8 cellular contexts compared by ENCODE assay signal in the genomic region with DNA sequence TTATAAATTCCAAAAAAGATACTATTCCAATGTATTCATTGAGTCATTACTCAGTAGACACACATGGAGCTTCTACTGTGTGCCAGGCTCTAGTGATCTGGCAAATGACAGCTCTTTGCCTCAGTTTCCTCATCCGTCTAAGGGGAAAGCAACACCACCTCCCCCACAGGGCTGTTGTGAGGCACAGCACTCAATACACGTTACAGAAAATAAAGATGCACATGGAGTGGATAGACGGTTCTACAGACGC. TPM values are rescaled to one million over a fixed set of nuclear protein-coding genes. Genes with fewer than 3 reads are reported as not detected.
A peak's percentile ranks its signal among the peaks of the same experiment; 100 is the strongest.
DNase-seq lines count a peak whose midpoint lies in the region; ATAC-seq, FAIRE-seq and TF ChIP-seq lines count a peak whose summit lies in the region.

No MANE protein-coding gene starts in this region.

- TF ChIP-seq CTCF in AG10803 (conservative IDR thresholded peaks at IDR 0.05; ENCODE audit: low read length) (no peak), H1 (IDR thresholded peaks at IDR 0.05; ENCODE audit: control extremely low read depth in 1 of 3, insufficient read depth in 1 of 3, low read depth in 1 of 3, low read length in 3 of 3) (no peak), pancreas (IDR thresholded peaks at IDR 0.05) (no peak)

- no peak overlapping the region for H3K56ac ChIP-seq in H1 (replicated peaks; ENCODE audit: insufficient read length, low read depth, low read length)

- peak overlapping the region; percentile 100 for H2BK12ac ChIP-seq in H1 (ENCODE audit: low read depth, low read length)
- no peak overlapping the region for H2BK12ac ChIP-seq in neuronal stem cell (ENCODE audit: low read length)

- H4K20me1 ChIP-seq in H1 (replicated peaks in 1 of 2; ENCODE audit: control insufficient read depth in 1 of 2, insufficient read depth in 2 of 2, low read length in 2 of 2), result no peaks in the 10 kb centered on the region

- 90% methylated on average over 4 of the region's 4 CpGs; no CpG with 5 or more reads in 1 of the 2 experiments for WGBS in H1 (ENCODE audit: extremely low coverage in 1 of 2, insufficient coverage in 1 of 2, insufficient read length in 1 of 2, insufficient replicate concordance in 2 of 2, low coverage in 1 of 2, low lambda C conversion rate in 2 of 2, missing lambda C conversion rate in 1 of 2), 2 experiments
- 75 to 84% methylated on average over 4 of the region's 4 CpGs for WGBS in pancreas, 2 donors
- no CpG with 5 or more reads among the region's 4 CpGs for WGBS in neuronal stem cell (ENCODE audit: extremely low coverage in 2 of 2, insufficient read length in 2 of 2, insufficient replicate concordance in 1 of 2), 2 donors

- peak overlapping the region; percentile 33; the same call in 1 of the 2 replicates for H3K18ac ChIP-seq in H1 (ENCODE audit: extremely low read depth, low read length)
- no peak overlapping the region for H3K18ac ChIP-seq in neuronal stem cell (ENCODE audit: low read length)

- ATAC-seq in pancreas (no peak), HG02852 (IDR thresholded peaks at IDR 0.05; ENCODE audit: unreplicated experiment) (no peak)

- no peak for TF ChIP-seq EP300 in H1 (IDR thresholded peaks at IDR 0.05; ENCODE audit: borderline replicate concordance in 1 of 2, low read depth in 2 of 2, low read length in 2 of 2)

- H3K14ac ChIP-seq in H1 (ENCODE audit: insufficient read length) (no peak overlapping the region), neuronal stem cell (ENCODE audit: low read length) (no peak overlapping the region)

- H3K9ac ChIP-seq in NT2/D1 (ENCODE audit: insufficient read length, low read depth) (peak overlapping the region; percentile 21), H1 (replicated peaks in 1 of 4; ENCODE audit: extremely low read depth in 1 of 4, low read depth in 3 of 4, low read length in 3 of 4) (no peak overlapping the region; a peak in 1 of 7 replicates), neuronal stem cell (ENCODE audit: low read depth, low read length, poor library complexity) (no peak overlapping the region)

- H3K4me2 ChIP-seq in H1 (ENCODE audit: insufficient read depth in 1 of 2, low read depth in 2 of 2, low read length in 2 of 2), result peak overlapping the region in 1 of 2 experiments; percentile 3; a peak in 1 of 4 replicates
- no peak overlapping the region for H3K4me2 ChIP-seq in neuronal stem cell (ENCODE audit: insufficient read depth, low read length, poor library complexity, severe bottlenecking)

- H3K9me3 ChIP-seq in NT2/D1 (ENCODE audit: insufficient read depth, low read length), result no peaks in the 10 kb centered on the region
- no peaks in the 10 kb centered on the region for H3K9me3 ChIP-seq in H1 (ENCODE audit: insufficient read depth in 2 of 2, low read depth in 1 of 2, low read length in 1 of 2)
- no peaks in the 10 kb centered on the region for H3K9me3 ChIP-seq in pancreas
- no peaks in the 10 kb centered on the region for H3K9me3 ChIP-seq in neuronal stem cell (replicated peaks in 1 of 2; ENCODE audit: control insufficient read depth in 2 of 2, insufficient read depth in 1 of 2, low read depth in 1 of 2, low read length in 2 of 2)
- H3K9me3 ChIP-seq in MG63, result no peaks in the 10 kb centered on the region

- H3K79me2 ChIP-seq in H1 (ENCODE audit: control insufficient read depth in 1 of 2, insufficient read depth in 2 of 2, low read length in 2 of 2), result peaks cover 0 to 8% of the 10 kb centered on the region in 2 experiments; a peak in 1 of 4 replicates

- POLR2A ChIA-PET in H1 (lab: Charles Lee; ENCODE audit: partially characterized antibody), result interaction anchor here (0.6 to 29.8 kb wide), 8 partner anchors 9 to 190 kb away, joined by 3 to 1569 read pairs (median 6); partner anchors contain the start of genes MALAT1 and NEAT1

- H2AK5ac ChIP-seq in H1 (ENCODE audit: low read depth, low read length) (peak overlapping the region; percentile 82), neuronal stem cell (ENCODE audit: low read depth, low read length) (no peak overlapping the region)

- H2BK20ac ChIP-seq in H1 (ENCODE audit: low read length), result peak overlapping the region; percentile 67

- H3K4me3 ChIP-seq in AG10803 (ENCODE audit: low read length) (peak overlapping the region; percentile 12), NT2/D1 (ENCODE audit: insufficient read length, low read depth) (no peak overlapping the region), H1 (ENCODE audit: extremely low read depth in 1 of 4, insufficient read depth in 2 of 4, low read depth in 3 of 4, low read length in 4 of 4) (no peak overlapping the region), pancreas (no peak overlapping the region), neuronal stem cell (ENCODE audit: low read length in 2 of 2) (no peak overlapping the region), MG63 (no peak overlapping the region)

- H2AFZ ChIP-seq in H1 (ENCODE audit: low read length), result no peak overlapping the region
- no peak overlapping the region for H2AFZ ChIP-seq in neuronal stem cell (ENCODE audit: low read length)

- H3K27ac ChIP-seq in H1 (ENCODE audit: low read depth, low read length) (no peak overlapping the region), pancreas (peak overlapping the region in 3 of 4 donors; percentile 65 to 88 (median 87)), neuronal stem cell (replicated peaks; ENCODE audit: low read length) (no peak overlapping the region)

- TF ChIP-seq POLR2A in H1 (IDR thresholded peaks at IDR 0.05; ENCODE audit: control extremely low read depth in 1 of 2, low read depth in 2 of 2, low read length in 2 of 2), result no peak

- H2BK15ac ChIP-seq in H1 (ENCODE audit: low read length) (0 out of 2 replicates have a peak overlapping the region, but pooled peaks have one; percentile 35), neuronal stem cell (ENCODE audit: low read length) (no peak overlapping the region)

- no peaks in the 10 kb centered on the region for H3K36me3 ChIP-seq in NT2/D1 (ENCODE audit: insufficient read depth, insufficient read length, low read length)
- no peaks in the 10 kb centered on the region for H3K36me3 ChIP-seq in H1 (ENCODE audit: control insufficient read depth in 2 of 4, insufficient read depth in 4 of 4, low read length in 3 of 4)
- no peaks in the 10 kb centered on the region for H3K36me3 ChIP-seq in pancreas
- H3K36me3 ChIP-seq in neuronal stem cell (replicated peaks in 1 of 2; ENCODE audit: control insufficient read depth in 2 of 2, insufficient read depth in 2 of 2, low read length in 2 of 2), result no peaks in the 10 kb centered on the region
- no peaks in the 10 kb centered on the region for H3K36me3 ChIP-seq in MG63

- DNase-seq in AG10803 (ENCODE audit: low read depth) (no peak), NT2/D1 (ENCODE audit: low read depth, low spot score) (no peak), H1 (ENCODE audit: low read depth in 1 of 2, low spot score in 2 of 2) (no peak), pancreas (no peak), neuronal stem cell (ENCODE audit: low spot score) (no peak), MG63 (no peak)
- no peak for DNase-seq in stimulated activated CD4-positive, alpha-beta T cell treated with anti-CD3 and anti-CD28 coated beads, Interleukin-4, amount 100 ng/mL, for 4 hours

- H4K8ac ChIP-seq in H1 (ENCODE audit: extremely low read depth, insufficient read depth, low read length) (peak overlapping the region; percentile 46; the same call in 1 of the 2 replicates), neuronal stem cell (ENCODE audit: low read depth, low read length) (no peak overlapping the region)

- H2BK120ac ChIP-seq in H1 (replicated peaks; ENCODE audit: low read depth, low read length) (no peak overlapping the region), neuronal stem cell (ENCODE audit: low read depth, low read length) (no peak overlapping the region)

- peak overlapping the region; percentile 91; the same call in 1 of the 2 replicates for H2BK5ac ChIP-seq in H1 (ENCODE audit: low read depth, low read length)
- H2BK5ac ChIP-seq in neuronal stem cell (ENCODE audit: low read length), result no peak overlapping the region

- no peak for TF ChIP-seq RAD21 in H1 (IDR thresholded peaks at IDR 0.05 in 1 of 2, conservative IDR thresholded peaks at IDR 0.05 in 1 of 2; ENCODE audit: low read depth in 2 of 2, low read length in 2 of 2)

- H3K23ac ChIP-seq in H1 (ENCODE audit: insufficient read length) (no peak overlapping the region), neuronal stem cell (ENCODE audit: low read depth, low read length, poor library complexity) (no peak overlapping the region)

- H3K79me1 ChIP-seq in H1 (ENCODE audit: low read depth, low read length) (no peaks in the 10 kb centered on the region; the same call in 1 of the 2 replicates), neuronal stem cell (ENCODE audit: low read depth, low read length) (peaks cover 1% of the 10 kb centered on the region)

- H4K91ac ChIP-seq in H1 (replicated peaks; ENCODE audit: insufficient read length, low read length), result peak overlapping the region; percentile 75
- H4K91ac ChIP-seq in neuronal stem cell (ENCODE audit: low read depth, low read length, poor library complexity), result no peak overlapping the region

- H3K27me3 ChIP-seq in NT2/D1 (ENCODE audit: insufficient read depth, insufficient read length), result no peaks in the 10 kb centered on the region
- no peaks in the 10 kb centered on the region for H3K27me3 ChIP-seq in H1 (replicated peaks in 1 of 4; ENCODE audit: control insufficient read depth in 3 of 4, extremely low read depth in 1 of 4, insufficient read depth in 3 of 4, low read length in 3 of 4)
- H3K27me3 ChIP-seq in pancreas, result no peaks in the 10 kb centered on the region
- no peaks in the 10 kb centered on the region for H3K27me3 ChIP-seq in neuronal stem cell (ENCODE audit: control insufficient read depth in 3 of 3, insufficient read depth in 3 of 3, low read depth in 1 of 3, low read length in 3 of 3)
- H3K27me3 ChIP-seq in MG63, result no peaks in the 10 kb centered on the region

- H4K5ac ChIP-seq in H1 (ENCODE audit: insufficient read length, low read depth, low read length), result no peak overlapping the region

- intact Hi-C loops in pancreas (cut with DNase I), result no loop called here

- FAIRE-seq in H1 (lab: Jason Lieb, UNC), result no peak
- no peak for FAIRE-seq in pancreas (lab: Jason Lieb, UNC)

- H3K23me2 ChIP-seq in H1 (ENCODE audit: low read depth, low read length), result no peaks in the 10 kb centered on the region; the same call in 1 of the 2 replicates

- H3K4me1 ChIP-seq in NT2/D1 (ENCODE audit: insufficient read depth, insufficient read length) (peaks cover 32% of the 10 kb centered on the region), H1 (replicated peaks in 1 of 4; ENCODE audit: control insufficient read depth in 3 of 4, insufficient read depth in 4 of 4, low read length in 3 of 4) (peaks cover 36 to 61% (median 48%) of the 10 kb centered on the region in 4 experiments), pancreas (peaks cover 64 to 80% (median 65%) of the 10 kb centered on the region in 3 donors), neuronal stem cell (ENCODE audit: control insufficient read depth in 2 of 2, insufficient read depth in 1 of 2, low read depth in 1 of 2, low read length in 2 of 2) (peaks cover 56 to 69% of the 10 kb centered on the region in 2 donors)

- H3K4ac ChIP-seq in H1 (replicated peaks; ENCODE audit: insufficient read length, low read depth, low read length) (peak overlapping the region; percentile 30), neuronal stem cell (ENCODE audit: low read length) (no peak overlapping the region)

- CTCF ChIA-PET in H1 (lab: Charles Lee; ENCODE audit: partially characterized antibody), result interaction anchor here (0.7 to 29.0 kb wide), 6 partner anchors 9 to 279 kb away, joined by 3 to 809 read pairs (median 41); no protein-coding TSS in a partner anchor

RNA-seq across cellular contexts. Expression of gene MALAT1, which starts 6.5 kb away (rescaled TPM):
- 911 and 984 TPM in 2 replicates for total RNA-seq in H1 (2021; fragmentation: NEBNext Ultra II Directional; extraction: Animal tissue kit (Norgen Biotek cat#: 25700))
- polyA plus RNA-seq in H1 (2011; rRNA removed) (115 and 138 TPM in 2 replicates), pancreas (1,000 to 10,000 TPM in 1 of 2 donors, 100 to 1,000 TPM in 1; 251 to 2,313 TPM)
- polyA plus RNA-seq in H1 (2011; cell fraction: cytosol; rRNA removed), result 212 TPM
- 619 TPM for polyA plus RNA-seq in H1 (2011; cell fraction: nucleus; rRNA removed)
- 175 to 282 TPM (median 222 TPM) in 4 replicates for polyA plus RNA-seq in H1 (2012, experiment 1 of 2)
- 15.8 TPM for polyA plus RNA-seq in H1 (2012, experiment 2 of 2)
- 300 TPM for polyA plus RNA-seq in H1 (2013, experiment 1 of 2)
- 230 TPM for polyA plus RNA-seq in H1 (2013, experiment 2 of 2)
- 1,379 and 1,792 TPM in 2 replicates for polyA minus RNA-seq in H1 (2011; rRNA and poly(A)+ RNA removed)
- 1,548 TPM for polyA minus RNA-seq in H1 (2011; cell fraction: cytosol; rRNA and poly(A)+ RNA removed)
- 4,417 TPM for polyA minus RNA-seq in H1 (2011; cell fraction: nucleus; rRNA and poly(A)+ RNA removed)
- total RNA-seq in pancreas, result 1,000 to 10,000 TPM; 2,360 to 5,615 (median 3,481) TPM
- 502 TPM for polyA plus RNA-seq in neuronal stem cell (2013, experiment 1 of 2)
- 539 TPM for polyA plus RNA-seq in neuronal stem cell (2013, experiment 2 of 2)
- total RNA-seq in MG63 (2014; rRNA removed; shearing (Covaris generic); ENCODE audit: low replicate concordance), result 258 and 283 TPM in 2 replicates

RNA-seq across cellular contexts. Expression of gene SCYL1, which starts 32.6 kb away (rescaled TPM):
- total RNA-seq in H1 (2021; fragmentation: NEBNext Ultra II Directional; extraction: Animal tissue kit (Norgen Biotek cat#: 25700)), result 59.4 and 59.8 TPM in 2 replicates
- polyA plus RNA-seq in H1 (2011; rRNA removed), result 77.7 and 111 TPM in 2 replicates
- 81.5 TPM for polyA plus RNA-seq in H1 (2011; cell fraction: cytosol; rRNA removed)
- 125 TPM for polyA plus RNA-seq in H1 (2011; cell fraction: nucleus; rRNA removed)
- 25.2 to 54.4 TPM (median 48.4 TPM) in 4 replicates for polyA plus RNA-seq in H1 (2012, experiment 1 of 2)
- 47.9 TPM for polyA plus RNA-seq in H1 (2012, experiment 2 of 2)
- polyA plus RNA-seq in H1 (2013, experiment 1 of 2), result 44.5 TPM
- polyA plus RNA-seq in H1 (2013, experiment 2 of 2), result 50.1 TPM
- 40.4 and 48.7 TPM in 2 replicates for polyA minus RNA-seq in H1 (2011; rRNA and poly(A)+ RNA removed)
- polyA minus RNA-seq in H1 (2011; cell fraction: cytosol; rRNA and poly(A)+ RNA removed), result 40.9 TPM
- 32.2 TPM for polyA minus RNA-seq in H1 (2011; cell fraction: nucleus; rRNA and poly(A)+ RNA removed)
- total RNA-seq in pancreas, result 10 to 100 TPM; 40.1 to 49.4 (median 41.2) TPM
- polyA plus RNA-seq in pancreas, result 10 to 100 TPM; 68.9 to 83.9 TPM
- polyA plus RNA-seq in neuronal stem cell (2013, experiment 1 of 2), result 43.8 TPM
- 47.1 TPM for polyA plus RNA-seq in neuronal stem cell (2013, experiment 2 of 2)
- total RNA-seq in MG63 (2014; rRNA removed; shearing (Covaris generic); ENCODE audit: low replicate concordance), result 50.1 and 56.3 TPM in 2 replicates

Comparison
In these comparisons a context has a peak if more than half of its experiments do, and no peak if none do; other contexts are left out.
1. H3K27ac ChIP-seq: peak in pancreas (3 of 4); none in H1 (single experiment) and neuronal stem cell (single experiment).